ENCODE assay signal across 19 cellular contexts in the genomic region with DNA sequence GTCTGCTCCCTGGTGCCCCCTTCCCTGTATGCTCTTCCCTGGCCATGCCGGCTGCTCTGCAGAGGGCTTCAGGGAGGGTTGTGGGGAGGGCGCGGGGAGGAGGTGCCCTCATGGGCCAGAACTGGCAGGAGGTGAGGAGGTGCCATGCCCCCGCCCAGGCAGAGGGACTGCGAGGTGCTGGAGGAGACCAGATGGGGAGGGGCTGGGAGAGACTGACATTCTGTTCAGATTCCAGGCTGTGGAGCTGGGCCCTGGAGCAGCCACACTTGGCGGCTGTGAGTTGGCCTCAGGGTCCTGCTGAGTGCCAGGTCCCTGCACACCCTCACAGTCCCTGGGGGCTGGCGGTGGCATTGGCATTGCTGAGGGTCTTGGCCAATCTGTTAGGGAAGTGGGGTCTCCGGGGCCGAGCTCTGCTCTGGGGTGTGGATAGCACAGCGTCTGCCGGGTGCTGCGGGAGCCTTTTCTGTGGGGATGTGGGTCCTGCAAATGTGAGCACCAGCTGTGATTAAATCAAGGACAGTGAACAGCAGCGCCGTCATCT. TPM values are rescaled to one million over a fixed set of nuclear protein-coding genes. Genes with fewer than 3 reads are reported as not detected.
DNase-seq lines count a peak whose midpoint lies in the region; ATAC-seq, FAIRE-seq and TF ChIP-seq lines count a peak whose summit lies in the region.
"Had no signal": no experiment of that assay in that cellular context is flagged by ENCODE, and none has a peak within 500 bp of the region (broad histone marks: within the 10 kb centered on the region; RNA-seq: fewer than 3 reads in every experiment).

No MANE protein-coding gene starts in this region.

- no peak overlapping the region for H3K4me3 Mint-ChIP-seq in dendritic cell treated with granulocyte-macrophage colony-stimulating factor and Interleukin-4, amounts not matched to agents 40 ng/mL and 50 ng/mL, for 4 days
- H3K4me3 Mint-ChIP-seq in osteocyte (ENCODE audit: unreplicated experiment) = no peak overlapping the region
- H3K4me3 Mint-ChIP-seq: CD4-positive, CD25-positive, alpha-beta regulatory T cell had no signal

- peak overlapping the region; percentile 73 to 98 (median 88); a peak in 20 of 22 replicates for H3K4me2 ChIP-seq in BLaER1 treated with 17β-estradiol and CSF1 and Interleukin-3, amounts not matched to agents 10 nM and 100 nM
- H3K4me2 ChIP-seq in Loucy (ENCODE audit: low read depth, low read length, poor library complexity, severe bottlenecking) = peak overlapping the region; percentile 73
- H3K4me2 ChIP-seq in trophoblast cell (ENCODE audit: low read length) = no peak overlapping the region

- H3K4me1 ChIP-seq in BLaER1 treated with 17β-estradiol and CSF1 and Interleukin-3, amounts not matched to agents 10 nM and 100 nM = peaks cover 49 to 93% (median 81%) of the 10 kb centered on the region in 10 experiments
- peaks cover 86% of the 10 kb centered on the region for H3K4me1 ChIP-seq in Loucy (ENCODE audit: insufficient read depth, low read length, poor library complexity, severe bottlenecking)
- H3K4me1 ChIP-seq in trophoblast cell (ENCODE audit: control insufficient read depth in 1 of 2, insufficient read depth in 2 of 2, low read length in 2 of 2) = peaks cover 17 to 19% of the 10 kb centered on the region in 2 experiments
- peaks cover 0 to 3% of the 10 kb centered on the region in 2 donors for H3K4me1 ChIP-seq in kidney (ENCODE audit: control insufficient read depth in 1 of 2, insufficient read depth in 1 of 2, low read depth in 1 of 2, low read length in 2 of 2)

- no peak overlapping the region for H2AK5ac ChIP-seq in trophoblast cell (ENCODE audit: low read length)

- no peaks in the 10 kb centered on the region for H3K9me3 ChIP-seq in BLaER1 treated with 17β-estradiol and CSF1 and Interleukin-3, amounts not matched to agents 10 nM and 100 nM (replicated peaks in 1 of 11)
- H3K9me3 ChIP-seq in Loucy (ENCODE audit: insufficient read depth, low read depth, low read length) (no peaks in the 10 kb centered on the region), trophoblast cell (ENCODE audit: insufficient read depth, low read depth, low read length) (peaks cover 6% of the 10 kb centered on the region), kidney (ENCODE audit: control insufficient read depth in 1 of 2, low read length in 2 of 2) (no peaks in the 10 kb centered on the region)
- H3K9me3 ChIP-seq: SJSA1 had no signal

- H3K79me1 ChIP-seq in trophoblast cell (ENCODE audit: low read length) = no peaks in the 10 kb centered on the region

- H2BK12ac ChIP-seq in trophoblast cell (ENCODE audit: low read length) = no peak overlapping the region

- H4K20me1 ChIP-seq in BLaER1 treated with 17β-estradiol and CSF1 and Interleukin-3, amounts not matched to agents 10 nM and 100 nM = peaks cover 91 to 100% (median 98%) of the 10 kb centered on the region in 11 experiments
- H4K20me1 ChIP-seq in Loucy (ENCODE audit: insufficient read depth, low read length, poor library complexity, severe bottlenecking) = peaks cover 3% of the 10 kb centered on the region

- H3K4me3 ChIP-seq in BLaER1 treated with 17β-estradiol and CSF1 and Interleukin-3, amounts not matched to agents 10 nM and 100 nM = peak overlapping the region in 2 of 10 experiments; percentile 12 to 34; a peak in 2 of 20 replicates
- peak overlapping the region; percentile 54 for H3K4me3 ChIP-seq in Loucy (ENCODE audit: low read length, poor library complexity, severe bottlenecking)
- no peak overlapping the region for H3K4me3 ChIP-seq in trophoblast cell (ENCODE audit: low read depth, low read length)
- no peak overlapping the region for H3K4me3 ChIP-seq in kidney (ENCODE audit: low read length in 2 of 2)
- H3K4me3 ChIP-seq: GM23248, K562, SJSA1 had no signal

- no peak overlapping the region for H2BK5ac ChIP-seq in trophoblast cell (ENCODE audit: low read depth, low read length, poor library complexity)

- H3K27me3 Mint-ChIP-seq in dendritic cell treated with granulocyte-macrophage colony-stimulating factor and Interleukin-4, amounts not matched to agents 40 ng/mL and 50 ng/mL, for 4 days = peaks cover 3% of the 10 kb centered on the region
- no peaks in the 10 kb centered on the region for H3K27me3 Mint-ChIP-seq in osteocyte (ENCODE audit: unreplicated experiment)
- H3K27me3 Mint-ChIP-seq: CD4-positive, CD25-positive, alpha-beta regulatory T cell had no signal

- no peak for FAIRE-seq in kidney (lab: Jason Lieb, UNC)
- FAIRE-seq in frontal cortex (lab: Jason Lieb, UNC) = no peak
- FAIRE-seq: G401.6, K562 had no signal

- H3K27ac ChIP-seq in BLaER1 treated with 17β-estradiol and CSF1 and Interleukin-3, amounts not matched to agents 10 nM and 100 nM = no peak overlapping the region
- H3K27ac ChIP-seq in trophoblast cell (ENCODE audit: low read depth, low read length) (no peak overlapping the region), kidney (ENCODE audit: low read depth in 2 of 2, low read length in 2 of 2) (no peak overlapping the region)
- H3K27ac ChIP-seq: GM23248, SJSA1 had no signal

- H3K79me2 ChIP-seq in Loucy (ENCODE audit: insufficient read depth, low read length) (peaks cover 97% of the 10 kb centered on the region), trophoblast cell (ENCODE audit: control insufficient read depth, insufficient read depth, low read length, poor library complexity) (peaks cover 2% of the 10 kb centered on the region)

- no peak overlapping the region for H3K4ac ChIP-seq in trophoblast cell (ENCODE audit: low read depth, low read length)

- no peak overlapping the region for H3K14ac ChIP-seq in trophoblast cell (ENCODE audit: low read length)

- peaks cover 51% of the 10 kb centered on the region for H3K4me1 Mint-ChIP-seq in dendritic cell treated with granulocyte-macrophage colony-stimulating factor and Interleukin-4, amounts not matched to agents 40 ng/mL and 50 ng/mL, for 4 days (ENCODE audit: low read depth)
- peaks cover 9% of the 10 kb centered on the region for H3K4me1 Mint-ChIP-seq in osteocyte (ENCODE audit: unreplicated experiment)

- H3K9me3 Mint-ChIP-seq in dendritic cell treated with granulocyte-macrophage colony-stimulating factor and Interleukin-4, amounts not matched to agents 40 ng/mL and 50 ng/mL, for 4 days = no peaks in the 10 kb centered on the region
- H3K9me3 Mint-ChIP-seq in osteocyte (ENCODE audit: unreplicated experiment) = no peaks in the 10 kb centered on the region

- no peak overlapping the region for H4K8ac ChIP-seq in trophoblast cell (ENCODE audit: low read depth, low read length)

- DNase-seq in osteocyte (ENCODE audit: extremely low spot score, unreplicated experiment) (peak; percentile 83), trophoblast cell (no peak), kidney (no peak), frontal cortex (ENCODE audit: low spot score in 2 of 2) (no peak)
- DNase-seq: CD4-positive, CD25-positive, alpha-beta regulatory T cell; COR-L47; DMS 273 treated with DMSO at 0.1 percent for 48 hours; GM23248; HCEC 1CT; NCI-H187; NCI-H345; NCI-H524 treated with DMSO at 0.1 percent for 48 hours had no signal

- H3K36me3 Mint-ChIP-seq in dendritic cell treated with granulocyte-macrophage colony-stimulating factor and Interleukin-4, amounts not matched to agents 40 ng/mL and 50 ng/mL, for 4 days (ENCODE audit: low read depth) = no peaks in the 10 kb centered on the region
- H3K36me3 Mint-ChIP-seq in osteocyte (ENCODE audit: unreplicated experiment) = no peaks in the 10 kb centered on the region
- H3K36me3 Mint-ChIP-seq: CD4-positive, CD25-positive, alpha-beta regulatory T cell had no signal

- WGBS in trophoblast cell (ENCODE audit: extremely low coverage, insufficient coverage, insufficient read length) = no CpG with 5 or more reads among the region's 14 CpGs

- no peaks in the 10 kb centered on the region for H3K9me2 ChIP-seq in Loucy (replicated peaks; ENCODE audit: low read depth, low read length)

- peaks cover 0 to 8% (median 0%) of the 10 kb centered on the region in 11 experiments; a peak in 2 of 22 replicates for H3K36me3 ChIP-seq in BLaER1 treated with 17β-estradiol and CSF1 and Interleukin-3, amounts not matched to agents 10 nM and 100 nM
- no peaks in the 10 kb centered on the region for H3K36me3 ChIP-seq in Loucy (ENCODE audit: insufficient read depth, low read length)
- H3K36me3 ChIP-seq in trophoblast cell (ENCODE audit: control insufficient read depth in 1 of 2, insufficient read depth in 2 of 2, low read length in 2 of 2) = no peaks in the 10 kb centered on the region
- no peaks in the 10 kb centered on the region for H3K36me3 ChIP-seq in kidney (ENCODE audit: control insufficient read depth in 1 of 2, insufficient read depth in 2 of 2, low read length in 2 of 2)
- H3K36me3 ChIP-seq: SJSA1 had no signal

- H2AFZ ChIP-seq in Loucy (ENCODE audit: low read length) (no peak overlapping the region), trophoblast cell (ENCODE audit: insufficient read depth, low read length, poor library complexity) (no peak overlapping the region)
- H2AFZ ChIP-seq: GM23248 had no signal

- H2BK120ac ChIP-seq in trophoblast cell (ENCODE audit: insufficient read depth, low read length, poor library complexity) = no peak overlapping the region

- no peak overlapping the region for H3K18ac ChIP-seq in trophoblast cell (ENCODE audit: low read length)

- peak overlapping the region in 5 of 11 experiments; percentile 9 to 42 (median 18); a peak in 5 of 22 replicates for H3K9ac ChIP-seq in BLaER1 treated with 17β-estradiol and CSF1 and Interleukin-3, amounts not matched to agents 10 nM and 100 nM
- peak overlapping the region; percentile 50 for H3K9ac ChIP-seq in Loucy (ENCODE audit: low read depth, low read length, poor library complexity, severe bottlenecking)
- H3K9ac ChIP-seq in trophoblast cell (ENCODE audit: low read length) = no peak overlapping the region
- H3K9ac ChIP-seq in kidney (ENCODE audit: low read length in 2 of 2) = no peak overlapping the region
- H3K9ac ChIP-seq: GM23248 had no signal

- no peak for ATAC-seq in GM21825 (IDR thresholded peaks at IDR 0.05; ENCODE audit: unreplicated experiment)
- ATAC-seq: K562 had no signal

- TF ChIP-seq CTCF in Loucy (conservative IDR thresholded peaks at IDR 0.05; ENCODE audit: low read length) (no peak), osteocyte (IDR thresholded peaks at IDR 0.05) (no peak), kidney (IDR thresholded peaks at IDR 0.05; ENCODE audit: borderline replicate concordance, extremely low read depth, insufficient read depth) (no peak)

- no peak overlapping the region for H4K12ac ChIP-seq in trophoblast cell (ENCODE audit: low read depth, low read length)

- peaks cover 0 to 81% (median 5%) of the 10 kb centered on the region in 11 experiments; a peak in 11 of 22 replicates for H3K27me3 ChIP-seq in BLaER1 treated with 17β-estradiol and CSF1 and Interleukin-3, amounts not matched to agents 10 nM and 100 nM
- H3K27me3 ChIP-seq in Loucy (ENCODE audit: insufficient read depth, low read length, poor library complexity, severe bottlenecking) = no peaks in the 10 kb centered on the region
- H3K27me3 ChIP-seq in trophoblast cell (ENCODE audit: insufficient read depth, low read length) = no peaks in the 10 kb centered on the region
- H3K27me3 ChIP-seq: SJSA1 had no signal

- intact Hi-C loops in dendritic cell treated with granulocyte-macrophage colony-stimulating factor and Interleukin-4, amounts not matched to agents 40 ng/mL and 50 ng/mL, for 4 days (cut with micrococcal nuclease) = no loop called here
- intact Hi-C loops in kidney (cut with DNase I) = no loop called here

- no peak overlapping the region for H3K23ac ChIP-seq in trophoblast cell (ENCODE audit: low read length)

- H3K27ac Mint-ChIP-seq in dendritic cell treated with granulocyte-macrophage colony-stimulating factor and Interleukin-4, amounts not matched to agents 40 ng/mL and 50 ng/mL, for 4 days = peak overlapping the region; percentile 14
- H3K27ac Mint-ChIP-seq in osteocyte (ENCODE audit: unreplicated experiment) = no peak overlapping the region

- 0 out of 2 replicates have a peak, but pooled peaks cover 5% of the 10 kb centered on the region for H3F3A ChIP-seq in Loucy (ENCODE audit: low read depth)

- no peak overlapping the region for H4K91ac ChIP-seq in trophoblast cell (ENCODE audit: low read depth, low read length)

RNA-seq across cellular contexts. Expression of a gene that starts 25.4 kb away (rescaled TPM):
- total RNA-seq in osteocyte (35.0 and 36.4 TPM in 2 replicates), kidney (40.3 TPM), frontal cortex (38.7 TPM)
- polyA plus RNA-seq in trophoblast cell (2013) = 25.7 and 25.9 TPM in 2 replicates
- 20.8 TPM for polyA plus RNA-seq in kidney (ENCODE audit: insufficient read depth, low read depth, low replicate concordance)
